ENCODE assay signal across 8 cellular contexts in the genomic region with DNA sequence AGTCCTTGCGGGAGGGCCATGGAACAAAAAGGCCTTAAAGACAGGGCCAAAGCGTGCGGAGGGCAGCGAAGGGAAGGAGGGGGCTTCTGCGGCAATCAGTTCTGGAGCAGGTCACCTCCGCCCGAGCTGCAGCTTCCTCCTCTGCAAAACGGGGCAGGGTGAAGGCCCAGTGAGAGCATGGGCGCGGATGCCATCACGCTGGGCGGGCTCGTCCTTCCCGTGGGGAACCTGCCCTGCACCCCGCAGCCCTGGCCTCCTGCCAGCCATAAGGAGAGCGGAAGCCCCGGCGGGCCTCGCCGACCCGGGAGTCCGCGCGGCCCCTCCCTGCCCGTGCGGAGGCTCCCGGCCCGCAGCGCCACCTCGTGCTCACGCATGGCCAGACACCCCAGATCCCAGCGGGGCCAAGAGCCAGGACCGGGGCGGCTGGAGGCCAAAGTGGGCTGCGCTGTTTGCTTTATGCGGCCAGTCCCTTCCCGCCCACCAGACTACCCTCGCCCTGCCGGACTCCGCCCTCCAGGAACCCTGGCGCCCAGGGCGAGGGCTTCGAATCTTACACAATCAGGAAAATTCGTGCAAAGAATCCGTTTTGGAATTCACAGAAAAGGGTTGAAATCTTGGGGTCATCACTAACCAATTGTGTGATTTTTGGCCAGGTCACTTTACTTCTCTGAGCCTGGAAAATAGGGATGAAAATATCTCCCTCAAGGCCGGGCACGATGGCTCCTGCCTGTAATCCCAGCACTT. TPM values are rescaled to one million over a fixed set of nuclear protein-coding genes. Genes with fewer than 3 reads are reported as not detected.
DNase-seq lines count a peak whose midpoint lies in the region; TF ChIP-seq lines count a peak whose summit lies in the region.

No MANE protein-coding gene starts in this region.

- H3K4me3 ChIP-seq in AG09309 (ENCODE audit: control insufficient read depth, low read depth, low read length), result peak overlapping the region; percentile 16; the same call in 1 of the 2 replicates
- peak overlapping the region; percentile 53; the same call in 1 of the 2 replicates for H3K4me3 ChIP-seq in HUES48 (ENCODE audit: low read depth, low read length)
- H3K4me3 ChIP-seq in osteoblast (ENCODE audit: insufficient read depth, low read length), result peak overlapping the region; percentile 57
- peak overlapping the region; percentile 37 to 42 for H3K4me3 ChIP-seq in testis

- 0 out of 2 replicates have a peak overlapping the region, but pooled peaks have one; percentile 28 for H3K9ac ChIP-seq in HUES48 (ENCODE audit: low read depth, low read length)

- TF ChIP-seq CTCF in AG09309 (IDR thresholded peaks at IDR 0.05; ENCODE audit: control insufficient read depth, insufficient read depth, low read depth, low read length, missing control alignments) (peak; percentile 73), osteoblast (IDR thresholded peaks at IDR 0.05; ENCODE audit: extremely low read depth, low read depth, low read length) (peak; percentile 65), testis (IDR thresholded peaks at IDR 0.05) (peak; percentile 84 to 93 (median 90))

- peak overlapping the region; percentile 74 for H3K4me2 ChIP-seq in osteoblast (ENCODE audit: insufficient read depth, low read length)

- H3K27me3 ChIP-seq in HUES48 (ENCODE audit: control insufficient read depth, insufficient read depth, low read length) (no peaks in the 10 kb centered on the region), osteoblast (ENCODE audit: insufficient read depth, low read length) (no peaks in the 10 kb centered on the region), testis (no peaks in the 10 kb centered on the region)

- H3K4me1 ChIP-seq in HUES48 (ENCODE audit: control insufficient read depth, insufficient read depth, low read length), result peaks cover 17% of the 10 kb centered on the region
- H3K4me1 ChIP-seq in osteoblast (ENCODE audit: insufficient read depth, low read length), result peaks cover 37% of the 10 kb centered on the region
- peaks cover 13% of the 10 kb centered on the region for H3K4me1 ChIP-seq in testis

- intact Hi-C loops in testis (cut with DNase I; ENCODE audit: low total_unique reads), result loop anchor here (2.0 kb wide), 1 partner anchor 64 kb away; no protein-coding TSS in a partner anchor

- peak overlapping the region; percentile 8 for H3K27ac ChIP-seq in HUES48 (ENCODE audit: low read depth, low read length)
- H3K27ac ChIP-seq in osteoblast (ENCODE audit: low read depth, low read length), result no peak overlapping the region
- H3K27ac ChIP-seq in testis, result peak overlapping the region in 1 of 2 donors; percentile 74

- in situ Hi-C loops in SK-MEL-5 (cut with HindIII; ENCODE audit: low pct_unique_long_range_greater_than_20kb, low sequenced_read_pairs), result no loop called here

- 3 to 4% methylated on average over 20 to 46 of the region's 47 CpGs for WGBS in testis, 2 donors

- DNase-seq in AG09309 (ENCODE audit: low read depth), result no peak
- DNase-seq in GM19240 (ENCODE audit: insufficient read length, low spot score), result peak; percentile 70
- peak; percentile 61 for DNase-seq in SK-MEL-5 (ENCODE audit: low read depth, low spot score)
- DNase-seq in activated naive CD4-positive, alpha-beta T cell treated with Interleukin-2 at 50 U/mL for 16 hours, result peak; percentile 77
- DNase-seq in globus pallidus (ENCODE audit: low spot score), result peak; percentile 53
- peak; percentile 97 for DNase-seq in osteoblast (ENCODE audit: insufficient read length, low spot score, missing footprints)
- peak; percentile 86 for DNase-seq in testis

- no peak for TF ChIP-seq POLR2A in testis (IDR thresholded peaks at IDR 0.05)

- peaks cover 32% of the 10 kb centered on the region for H4K20me1 ChIP-seq in osteoblast (ENCODE audit: insufficient read depth, low read length)

- no peaks in the 10 kb centered on the region for H3K9me3 ChIP-seq in HUES48 (ENCODE audit: control insufficient read depth, insufficient read depth, low read length)
- H3K9me3 ChIP-seq in osteoblast (ENCODE audit: low read depth, low read length), result no peaks in the 10 kb centered on the region
- no peaks in the 10 kb centered on the region for H3K9me3 ChIP-seq in testis

- H3K36me3 ChIP-seq in HUES48 (ENCODE audit: control insufficient read depth, insufficient read depth, low read length) (peaks cover 21% of the 10 kb centered on the region), osteoblast (ENCODE audit: insufficient read depth, low read length) (peaks cover 11% of the 10 kb centered on the region), testis (ENCODE audit: low read depth, missing control alignments) (no peaks in the 10 kb centered on the region)

- H2AFZ ChIP-seq in osteoblast (ENCODE audit: low read length), result peak overlapping the region; percentile 66

- H3K79me2 ChIP-seq in osteoblast (ENCODE audit: insufficient read depth, low read length), result peaks cover 27% of the 10 kb centered on the region

RNA-seq across cellular contexts. Expression of gene TSKU, which starts 16.1 kb away (rescaled TPM):
- 22.2 and 23.5 TPM in 2 replicates for total RNA-seq in SK-MEL-5 (2014; rRNA removed; shearing (Covaris generic))
- 28.4 and 33.1 TPM in 2 replicates for polyA plus RNA-seq in SK-MEL-5 (2015; cell fraction: cytosol; rRNA removed)
- polyA plus RNA-seq in SK-MEL-5 (2015; cell fraction: nucleus; rRNA removed), result 4.3 and 9.1 TPM in 2 replicates
- 23.5 and 24.2 TPM in 2 replicates for total RNA-seq in osteoblast
- 10 to 100 TPM; 17.1 to 30.2 TPM for total RNA-seq in testis
- polyA plus RNA-seq in testis (ENCODE audit: insufficient read depth, low read depth, low replicate concordance), result 25.9 TPM
